In the genomic region with DNA sequence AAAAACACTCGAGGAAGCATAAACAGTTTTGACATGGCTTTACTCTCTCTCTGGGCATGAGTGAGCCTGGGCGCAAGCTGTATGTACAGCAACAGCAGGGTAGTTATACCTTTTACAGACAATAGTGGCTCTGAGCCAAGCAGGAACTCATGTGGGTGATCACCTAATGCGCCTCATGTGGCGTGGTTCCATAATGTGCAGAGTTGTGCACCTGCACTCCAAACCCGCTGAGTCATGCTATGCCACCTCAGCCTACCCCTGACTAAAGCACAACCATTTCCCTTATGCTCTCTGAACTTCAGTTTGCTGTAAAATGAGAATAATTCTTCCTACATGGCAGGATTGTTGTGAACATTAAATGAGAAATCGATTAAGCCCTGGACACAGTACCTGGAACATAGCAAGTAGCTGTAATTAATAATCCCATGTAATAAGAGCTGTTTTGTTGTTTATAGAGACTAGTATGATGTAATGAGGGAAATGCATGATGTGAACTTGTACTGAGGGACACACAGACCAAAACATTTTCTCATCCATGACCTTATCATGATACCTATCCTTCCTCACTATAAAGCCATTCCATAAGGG, we compare ENCODE assay signal across 14 cellular contexts.
A peak's percentile ranks its signal among the peaks of the same experiment; 100 is the strongest.
DNase-seq lines count a peak whose midpoint lies in the region; ATAC-seq and TF ChIP-seq lines count a peak whose summit lies in the region.
"Had no signal": no experiment of that assay in that cellular context is flagged by ENCODE, and none has a peak within 500 bp of the region (broad histone marks: within the 10 kb centered on the region; RNA-seq: fewer than 3 reads in every experiment).

No MANE protein-coding gene starts in this region.

- H2AFZ ChIP-seq in GM23338 = no peak overlapping the region

- DNase-seq in Caco-2 (peak; percentile 21 to 34), GM23338 (ENCODE audit: low spot score) (peak; percentile 67), SJCRH30 (peak; percentile 29 to 37), glutamatergic neuron (peak; percentile 22), HK-2 (ENCODE audit: unreplicated experiment) (no peak), NCI-H1436 treated with DMSO at 0.1 percent for 48 hours (lab: John Stamatoyannopoulos, UW) (no peak)
- DNase-seq: activated CD4-positive, alpha-beta T cell treated with anti-CD3 and anti-CD28 coated beads, Interleukin-2, amount 50 U/mL, for 1 hour; activated gamma-delta T cell treated with Interleukin-2 at 50 U/mL for 16 hours; central memory CD4-positive, alpha-beta T cell; MG63; NCI-H774 had no signal

- POLR2A ChIA-PET in Caco-2 (lab: Charles Lee) = no interaction called here

- H3K27ac ChIP-seq in GM23338 (ENCODE audit: low read depth) = no peak overlapping the region
- H3K27ac ChIP-seq in SJCRH30 = no peak overlapping the region
- no peak overlapping the region for H3K27ac ChIP-seq in gastroesophageal sphincter
- H3K27ac ChIP-seq: right atrium auricular region had no signal

- H3K4me1 ChIP-seq in Caco-2 (no peaks in the 10 kb centered on the region), GM23338 (ENCODE audit: insufficient read depth) (no peaks in the 10 kb centered on the region; the same call in 1 of the 2 replicates), SJCRH30 (peaks cover 13% of the 10 kb centered on the region), gastroesophageal sphincter (no peaks in the 10 kb centered on the region)
- H3K4me1 ChIP-seq: right atrium auricular region had no signal

- H3K9me3 Mint-ChIP-seq in Caco-2 (ENCODE audit: unreplicated experiment) (peaks cover 40% of the 10 kb centered on the region), GM23338 (peaks cover 34% of the 10 kb centered on the region), glutamatergic neuron (ENCODE audit: unreplicated experiment) (peaks cover 4% of the 10 kb centered on the region)

- H3K27ac Mint-ChIP-seq in Caco-2 (ENCODE audit: unreplicated experiment) (no peak overlapping the region), GM23338 (no peak overlapping the region), glutamatergic neuron (ENCODE audit: unreplicated experiment) (no peak overlapping the region)
- H3K27ac Mint-ChIP-seq: T-cell had no signal

- H3K27me3 ChIP-seq in Caco-2 (replicated peaks; ENCODE audit: control insufficient read depth, insufficient read depth, low read length) (no peaks in the 10 kb centered on the region), GM23338 (ENCODE audit: insufficient read depth) (no peaks in the 10 kb centered on the region), SJCRH30 (no peaks in the 10 kb centered on the region), gastroesophageal sphincter (no peaks in the 10 kb centered on the region)
- H3K27me3 ChIP-seq: MG63, right atrium auricular region had no signal

- H3K4me1 Mint-ChIP-seq in Caco-2 (ENCODE audit: low read depth, unreplicated experiment) = peaks cover 12% of the 10 kb centered on the region
- peaks cover 3% of the 10 kb centered on the region; the same call in 1 of the 3 replicates for H3K4me1 Mint-ChIP-seq in GM23338
- no peaks in the 10 kb centered on the region for H3K4me1 Mint-ChIP-seq in glutamatergic neuron (ENCODE audit: low read depth, unreplicated experiment)
- H3K4me1 Mint-ChIP-seq: T-cell had no signal

- H3K4me2 ChIP-seq in GM23338 = no peak overlapping the region

- no peak for TF ChIP-seq POLR2A in gastroesophageal sphincter (IDR thresholded peaks at IDR 0.05)

- H3K36me3 Mint-ChIP-seq in Caco-2 (ENCODE audit: insufficient read depth, unreplicated experiment) (no peaks in the 10 kb centered on the region), GM23338 (ENCODE audit: low read depth) (peaks cover 30% of the 10 kb centered on the region), glutamatergic neuron (ENCODE audit: unreplicated experiment) (peaks cover 17% of the 10 kb centered on the region)
- H3K36me3 Mint-ChIP-seq: T-cell had no signal

- H3K79me2 ChIP-seq in GM23338 (replicated peaks; ENCODE audit: insufficient read depth) = no peaks in the 10 kb centered on the region

- no peaks in the 10 kb centered on the region for H3K9me2 ChIP-seq in GM23338 (ENCODE audit: insufficient read depth)

- no peaks in the 10 kb centered on the region for H3F3A ChIP-seq in GM23338 (replicated peaks; ENCODE audit: low read depth)

- intact Hi-C loops in Caco-2 (cut with micrococcal nuclease; ENCODE audit: unreplicated experiment) = no loop called here

- H3K4me3 ChIP-seq in Caco-2 (ENCODE audit: low read depth, low read length) = no peak overlapping the region
- no peak overlapping the region; the same call in 1 of the 2 replicates for H3K4me3 ChIP-seq in GM23338
- H3K4me3 ChIP-seq in SJCRH30 = no peak overlapping the region
- H3K4me3 ChIP-seq in gastroesophageal sphincter = no peak overlapping the region
- H3K4me3 ChIP-seq: MG63, right atrium auricular region had no signal

- TF ChIP-seq CTCF in Caco-2 (IDR thresholded peaks at IDR 0.05; ENCODE audit: insufficient read depth in 1 of 2, low read depth in 1 of 2, low read length in 1 of 2, severe bottlenecking in 1 of 2, unreplicated experiment in 1 of 2) (no peak), GM23338 (conservative IDR thresholded peaks at IDR 0.05; ENCODE audit: low read depth in 2 of 2) (no peak), glutamatergic neuron (IDR thresholded peaks at IDR 0.05; ENCODE audit: partially characterized antibody, unreplicated experiment) (no peak), gastroesophageal sphincter (IDR thresholded peaks at IDR 0.05) (no peak)

- TF ChIP-seq EP300 in gastroesophageal sphincter (IDR thresholded peaks at IDR 0.05) = no peak

- no peaks in the 10 kb centered on the region for H3K27me3 Mint-ChIP-seq in Caco-2 (ENCODE audit: insufficient read depth, unreplicated experiment)
- no peaks in the 10 kb centered on the region for H3K27me3 Mint-ChIP-seq in GM23338 (ENCODE audit: insufficient read depth, low read depth, poor library complexity)
- no peaks in the 10 kb centered on the region for H3K27me3 Mint-ChIP-seq in glutamatergic neuron (ENCODE audit: unreplicated experiment)

- peaks cover 21% of the 10 kb centered on the region for H3K9me3 ChIP-seq in Caco-2
- peaks cover 18% of the 10 kb centered on the region for H3K9me3 ChIP-seq in SJCRH30 (replicated peaks)
- no peaks in the 10 kb centered on the region for H3K9me3 ChIP-seq in gastroesophageal sphincter
- H3K9me3 ChIP-seq: MG63, right atrium auricular region had no signal

- no TSS peak for BruUV-seq in Caco-2 (replicated peaks; lab: Mats Ljungman, UMichigan)

- WGBS in gastroesophageal sphincter (ENCODE audit: low coverage in 1 of 2), 2 donors = 90 to 100% methylated on average over 1 to 2 of the region's 6 CpGs

- no peaks in the 10 kb centered on the region for H3K36me3 ChIP-seq in Caco-2 (ENCODE audit: control insufficient read depth, insufficient read depth, low read length)
- H3K36me3 ChIP-seq in GM23338 (ENCODE audit: insufficient read depth) = peaks cover 31% of the 10 kb centered on the region
- no peaks in the 10 kb centered on the region for H3K36me3 ChIP-seq in SJCRH30
- no peaks in the 10 kb centered on the region for H3K36me3 ChIP-seq in gastroesophageal sphincter
- H3K36me3 ChIP-seq: MG63, right atrium auricular region had no signal

- no peak overlapping the region for H3K4me3 Mint-ChIP-seq in Caco-2 (ENCODE audit: unreplicated experiment)
- no peak overlapping the region for H3K4me3 Mint-ChIP-seq in GM23338
- no peak overlapping the region for H3K4me3 Mint-ChIP-seq in glutamatergic neuron (ENCODE audit: unreplicated experiment)
- H3K4me3 Mint-ChIP-seq: T-cell had no signal

- H4K20me1 ChIP-seq in GM23338 (replicated peaks; ENCODE audit: insufficient read depth) = no peaks in the 10 kb centered on the region

- ATAC-seq in GM23338 (no peak), gastroesophageal sphincter (no peak)
- ATAC-seq: T-cell had no signal

- CTCF ChIA-PET in Caco-2 (lab: Charles Lee) = no interaction called here

Comparison
In these comparisons a context has a peak if more than half of its experiments do, and no peak if none do; other contexts are left out.
1. DNase-seq: peak in Caco-2 (2 of 2), GM23338 (single experiment), SJCRH30 (2 of 2) and glutamatergic neuron (single experiment); none in HK-2 (single experiment) and NCI-H1436 treated with DMSO at 0.1 percent for 48 hours (single experiment).